In the genomic region with DNA sequence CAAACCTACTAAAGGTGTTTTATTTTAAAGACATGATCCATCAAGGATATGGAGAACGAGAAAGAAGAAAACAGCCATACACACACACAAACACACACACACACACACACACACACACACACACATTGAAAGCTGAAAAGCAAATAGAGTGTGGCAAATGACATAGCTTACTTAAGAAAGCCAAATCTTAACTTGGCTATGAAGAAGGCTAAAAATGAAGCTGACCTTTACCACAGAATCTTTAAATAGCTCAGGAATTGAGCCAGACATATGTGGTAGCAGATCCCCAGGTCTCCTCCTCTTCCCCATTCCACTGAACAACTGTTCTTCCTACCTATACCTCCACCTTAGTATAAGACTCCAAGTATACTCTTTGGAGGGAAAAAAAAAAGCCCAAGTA, we compare ENCODE assay signal across 14 cellular contexts.
DNase-seq lines count a peak whose midpoint lies in the region; ATAC-seq and TF ChIP-seq lines count a peak whose summit lies in the region.
"Had no signal": no experiment of that assay in that cellular context is flagged by ENCODE, and none has a peak within 500 bp of the region (broad histone marks: within the 10 kb centered on the region; RNA-seq: fewer than 3 reads in every experiment).

No MANE protein-coding gene starts in this region.

- no CpG with 5 or more reads among the region's 1 CpG for WGBS in H9 (ENCODE audit: extremely low coverage, insufficient read length, low lambda C conversion rate)

- H3K4me2 ChIP-seq in H9 (ENCODE audit: insufficient read depth, insufficient read length, low read length), result no peak overlapping the region
- H3K4me2 ChIP-seq in neural progenitor cell, result no peak overlapping the region

- no peak for ATAC-seq in activated CD4-positive, CD25-positive, alpha-beta regulatory T cell treated with anti-CD3 and anti-CD28 coated beads, Interleukin-2, amount 50 U/mL, for 24 hours
- ATAC-seq: stimulated activated naive CD8-positive, alpha-beta T cell treated with anti-CD3 and anti-CD28 coated beads, Interleukin-15, Interleukin-2, amounts not matched to agents 100 U/mL and 50 U/mL, for 24 hours had no signal

- no peaks in the 10 kb centered on the region for H3K23me2 ChIP-seq in H9 (ENCODE audit: insufficient read length, low read depth, low read length, poor library complexity, severe bottlenecking)

- H3K4me3 ChIP-seq in neural progenitor cell (no peak overlapping the region), vagina (no peak overlapping the region)
- H3K4me3 ChIP-seq: esophagus squamous epithelium, pancreas had no signal

- TF ChIP-seq CTCF in H9 (conservative IDR thresholded peaks at IDR 0.05) (no peak), VCaP (conservative IDR thresholded peaks at IDR 0.05) (no peak), neural progenitor cell (IDR thresholded peaks at IDR 0.05) (no peak), vagina (IDR thresholded peaks at IDR 0.05) (no peak)

- no peaks in the 10 kb centered on the region for H3F3A ChIP-seq in neural progenitor cell (ENCODE audit: low read depth)

- intact Hi-C loops in vagina (cut with DNase I), result no loop called here

- no peak overlapping the region for H2BK20ac ChIP-seq in H9 (ENCODE audit: low read depth, low read length, poor library complexity, severe bottlenecking)

- H3K27ac Mint-ChIP-seq in H9, result peak overlapping the region in 2 of 3 experiments; percentile 9 to 89; a peak in 2 of 7 replicates
- peak overlapping the region; percentile 78 for H3K27ac Mint-ChIP-seq in neural progenitor cell
- H3K27ac Mint-ChIP-seq: activated T-helper 1 cell treated with anti-CD3 and anti-CD28 coated beads, Interleukin-12 subunit alpha, Interleukin-12 subunit beta, Interleukin-2, Interleukin-4 antibody, amounts not matched to agents 30 ng/mL and 10 ng/mL and 1 ng/mL, durations not matched to agents 14 hours and 24 hours and 36 hours had no signal

- H3K79me2 ChIP-seq in H9 (ENCODE audit: insufficient read depth, low read length) (peaks cover 3% of the 10 kb centered on the region), neural progenitor cell (ENCODE audit: low read depth) (peaks cover 7% of the 10 kb centered on the region)

- no peak overlapping the region for H3K4ac ChIP-seq in H9 (ENCODE audit: low read depth, low read length)

- no peaks in the 10 kb centered on the region for H3K9me3 ChIP-seq in H9 (ENCODE audit: control insufficient read depth, low read depth, low read length)
- no peaks in the 10 kb centered on the region for H3K9me3 ChIP-seq in neural progenitor cell (ENCODE audit: low read depth)
- H3K9me3 ChIP-seq in vagina, result no peaks in the 10 kb centered on the region
- H3K9me3 ChIP-seq: esophagus squamous epithelium, pancreas had no signal

- H2BK15ac ChIP-seq in H9 (ENCODE audit: low read depth, low read length), result no peak overlapping the region

- DNase-seq in H9 (no peak), fibroblast of the conjunctiva (ENCODE audit: low read depth) (peak; percentile 5), neural progenitor cell (ENCODE audit: low spot score) (no peak), NCI-H2196 (lab: John Stamatoyannopoulos, UW; ENCODE audit: unreplicated experiment) (no peak), vagina (ENCODE audit: extremely low spot score in 2 of 2) (no peak)
- DNase-seq: esophagus squamous epithelium; GOT3; stimulated activated CD4-positive, alpha-beta T cell treated with anti-CD3 and anti-CD28 coated beads, Interleukin-12 subunit alpha, Interleukin-12 subunit beta, amount 100 ng/mL, for 4 hours; stimulated activated naive CD8-positive, alpha-beta T cell treated with anti-CD3 and anti-CD28 coated beads, Interleukin-15, Interleukin-2, amounts not matched to agents 100 U/mL and 50 U/mL, for 24 hours had no signal

- H3K27me3 Mint-ChIP-seq in H9 (ENCODE audit: low read depth), result no peaks in the 10 kb centered on the region
- H3K27me3 Mint-ChIP-seq in neural progenitor cell (ENCODE audit: insufficient read depth, low read depth), result no peaks in the 10 kb centered on the region

- no peaks in the 10 kb centered on the region for H3K79me1 ChIP-seq in H9 (ENCODE audit: insufficient read depth, low read depth, low read length, poor library complexity, severe bottlenecking)

- no peak overlapping the region for H3K18ac ChIP-seq in H9 (ENCODE audit: insufficient read length, low read depth, low read length)

- H2BK5ac ChIP-seq in H9 (ENCODE audit: insufficient read length, low read length), result no peak overlapping the region

- H4K5ac ChIP-seq in H9 (ENCODE audit: insufficient read length, low read depth, low read length), result no peak overlapping the region

- H2AK5ac ChIP-seq in H9 (ENCODE audit: insufficient read length, low read length), result no peak overlapping the region

- H3K23ac ChIP-seq in H9 (ENCODE audit: insufficient read length, low read depth, low read length), result no peak overlapping the region

- no peak for TF ChIP-seq POLR2A in vagina (IDR thresholded peaks at IDR 0.05)

- no peak overlapping the region for H2BK12ac ChIP-seq in H9 (ENCODE audit: insufficient read length, low read depth, low read length)

- H3K4me1 ChIP-seq in H9 (ENCODE audit: insufficient read depth, low read length) (no peaks in the 10 kb centered on the region), neural progenitor cell (peaks cover 7% of the 10 kb centered on the region), vagina (peaks cover 11% of the 10 kb centered on the region)

- no peak overlapping the region for H3K4me3 Mint-ChIP-seq in H9
- H3K4me3 Mint-ChIP-seq in neural progenitor cell, result no peak overlapping the region
- H3K4me3 Mint-ChIP-seq: activated T-helper 1 cell treated with anti-CD3 and anti-CD28 coated beads, Interleukin-12 subunit alpha, Interleukin-12 subunit beta, Interleukin-2, Interleukin-4 antibody, amounts not matched to agents 30 ng/mL and 10 ng/mL and 1 ng/mL, durations not matched to agents 14 hours and 24 hours and 36 hours had no signal

- H2BK120ac ChIP-seq in H9 (ENCODE audit: low read depth, low read length, poor library complexity, severe bottlenecking), result no peak overlapping the region

- H3K27me3 ChIP-seq in H9 (ENCODE audit: insufficient read depth, low read length) (no peaks in the 10 kb centered on the region), neural progenitor cell (no peaks in the 10 kb centered on the region), vagina (no peaks in the 10 kb centered on the region)
- H3K27me3 ChIP-seq: esophagus squamous epithelium, pancreas had no signal

- H3K9me3 Mint-ChIP-seq in H9 (no peaks in the 10 kb centered on the region), neural progenitor cell (no peaks in the 10 kb centered on the region)
- H3K9me3 Mint-ChIP-seq: activated T-helper 1 cell treated with anti-CD3 and anti-CD28 coated beads, Interleukin-12 subunit alpha, Interleukin-12 subunit beta, Interleukin-2, Interleukin-4 antibody, amounts not matched to agents 30 ng/mL and 10 ng/mL and 1 ng/mL, durations not matched to agents 14 hours and 24 hours and 36 hours had no signal

- no peak overlapping the region for H3K56ac ChIP-seq in H9 (ENCODE audit: insufficient read length, low read depth, low read length)

- H3T11ph ChIP-seq in H9 (ENCODE audit: low read length), result no peak overlapping the region

- no peaks in the 10 kb centered on the region for H3K36me3 ChIP-seq in neural progenitor cell
- no peaks in the 10 kb centered on the region for H3K36me3 ChIP-seq in vagina
- H3K36me3 ChIP-seq: esophagus squamous epithelium, pancreas had no signal

- H3K14ac ChIP-seq in H9 (ENCODE audit: insufficient read depth, low read length), result no peak overlapping the region

- no peak overlapping the region for H3K27ac ChIP-seq in H9 (ENCODE audit: insufficient read length, low read depth, low read length)
- peak overlapping the region; percentile 32 for H3K27ac ChIP-seq in VCaP
- H3K27ac ChIP-seq in neural progenitor cell, result no peak overlapping the region
- no peak overlapping the region for H3K27ac ChIP-seq in vagina
- H3K27ac ChIP-seq: C4-2B, esophagus squamous epithelium, pancreas had no signal

- no peaks in the 10 kb centered on the region for H4K20me1 ChIP-seq in H9 (ENCODE audit: control insufficient read depth, insufficient read depth, insufficient read length)
- no peaks in the 10 kb centered on the region for H4K20me1 ChIP-seq in neural progenitor cell (ENCODE audit: low read depth)

- no peak overlapping the region for H3K9ac ChIP-seq in H9 (ENCODE audit: extremely low read depth, insufficient read length, low read length)
- no peak overlapping the region for H3K9ac ChIP-seq in neural progenitor cell

- H4K8ac ChIP-seq in H9 (replicated peaks; ENCODE audit: insufficient read length, low read depth, low read length), result no peak overlapping the region

- H2AFZ ChIP-seq in H9 (ENCODE audit: low read length) (no peak overlapping the region), neural progenitor cell (replicated peaks) (no peak overlapping the region)

- no peak overlapping the region for H4K91ac ChIP-seq in H9 (ENCODE audit: insufficient read length, low read depth, low read length)

- H3K36me3 Mint-ChIP-seq in H9 (ENCODE audit: insufficient read depth in 1 of 3, low read depth in 3 of 3) (no peaks in the 10 kb centered on the region), neural progenitor cell (no peaks in the 10 kb centered on the region)

- H3K4me1 Mint-ChIP-seq in H9, result peaks cover 9% of the 10 kb centered on the region in 2 experiments
- peaks cover 6% of the 10 kb centered on the region for H3K4me1 Mint-ChIP-seq in neural progenitor cell
